12 cellular contexts compared by ENCODE assay signal in the genomic region with DNA sequence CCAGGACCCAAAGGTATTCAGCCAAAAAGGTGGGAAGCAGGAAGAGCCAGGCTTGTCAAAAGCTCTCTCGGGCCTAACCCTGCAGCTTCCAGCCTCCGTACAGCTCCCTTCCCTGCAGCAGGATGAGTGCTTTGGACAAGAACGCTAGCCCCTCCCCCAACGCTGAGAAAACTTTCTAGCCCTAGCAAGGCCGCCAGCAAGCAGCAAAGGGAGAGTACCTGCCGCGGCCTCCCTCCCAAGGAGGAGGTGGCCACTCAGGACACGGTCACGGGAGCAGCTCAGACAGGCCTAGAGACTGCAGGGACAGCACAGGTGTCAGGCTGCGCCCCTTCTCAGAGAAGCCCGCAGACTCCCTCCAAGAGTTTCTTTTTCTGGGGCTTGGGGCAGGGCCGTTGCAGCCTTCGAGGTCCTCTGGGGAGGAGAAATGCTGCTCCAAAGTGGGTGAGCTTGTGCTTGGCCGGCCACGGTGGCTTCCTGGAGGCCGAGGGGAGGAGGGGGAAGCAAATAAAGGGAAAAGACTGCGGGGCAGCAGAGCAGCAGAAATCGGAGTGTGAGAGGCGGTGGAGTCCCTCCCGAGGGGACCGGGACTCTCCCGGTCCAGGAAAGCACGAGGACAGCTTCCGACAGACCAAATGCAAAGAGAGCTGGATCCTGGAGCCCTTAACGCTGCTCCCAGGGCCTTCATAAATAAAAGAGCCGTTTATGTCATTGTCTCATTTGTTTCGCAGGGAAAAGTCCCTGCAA. TPM values are rescaled to one million over a fixed set of nuclear protein-coding genes. Genes with fewer than 3 reads are reported as not detected.
DNase-seq lines count a peak whose midpoint lies in the region; ATAC-seq, FAIRE-seq and TF ChIP-seq lines count a peak whose summit lies in the region.
"Had no signal": no experiment of that assay in that cellular context is flagged by ENCODE, and none has a peak within 500 bp of the region (broad histone marks: within the 10 kb centered on the region; RNA-seq: fewer than 3 reads in every experiment).

No MANE protein-coding gene starts in this region.

- no peaks in the 10 kb centered on the region for H3K9me3 ChIP-seq in HepG2 (ENCODE audit: low read length)
- no peaks in the 10 kb centered on the region for H3K9me3 ChIP-seq in right lobe of liver
- H3K9me3 ChIP-seq in fibroblast of lung (ENCODE audit: control insufficient read depth, insufficient read depth, low read depth, low read length) = no peaks in the 10 kb centered on the region
- no peaks in the 10 kb centered on the region for H3K9me3 ChIP-seq in neural progenitor cell (ENCODE audit: low read depth)

- CTCF ChIA-PET in HepG2 (lab: Yijun Ruan, JAX; ENCODE audit: low intra/inter-chr PET ratio, low total read pairs) = no interaction called here

- H3K27me3 ChIP-seq in HepG2 (ENCODE audit: control insufficient read depth in 1 of 2, insufficient read depth in 2 of 2, low read length in 2 of 2) (no peaks in the 10 kb centered on the region), right lobe of liver (no peaks in the 10 kb centered on the region), fibroblast of lung (ENCODE audit: control insufficient read depth, insufficient read depth, low read length) (no peaks in the 10 kb centered on the region), neural progenitor cell (peaks cover 11% of the 10 kb centered on the region)

- H3K36me3 ChIP-seq in HepG2 (replicated peaks in 1 of 2; ENCODE audit: control insufficient read depth in 1 of 2, insufficient read depth in 2 of 2, low read length in 2 of 2) (peaks cover 24 to 55% of the 10 kb centered on the region in 2 experiments), right lobe of liver (peaks cover 4 to 48% (median 23%) of the 10 kb centered on the region in 4 donors), fibroblast of lung (ENCODE audit: control insufficient read depth, insufficient read depth, low read length) (peaks cover 35% of the 10 kb centered on the region), neural progenitor cell (no peaks in the 10 kb centered on the region)

- H3K27ac ChIP-seq in HepG2 (ENCODE audit: extremely low read length, insufficient read depth, low read length) (no peak overlapping the region), right lobe of liver (no peak overlapping the region), fibroblast of lung (ENCODE audit: insufficient read depth, low read length) (no peak overlapping the region), neural progenitor cell (peak overlapping the region; percentile 51)

- H3K4me2 ChIP-seq in HepG2 (ENCODE audit: low read depth, low read length) (no peak overlapping the region), fibroblast of lung (ENCODE audit: extremely low read depth, insufficient read depth, low read length) (no peak overlapping the region), neural progenitor cell (peak overlapping the region; percentile 100)

- TF ChIP-seq POLR2A in HepG2 (IDR thresholded peaks at IDR 0.05; ENCODE audit: insufficient read depth in 1 of 2, low read depth in 2 of 2, low read length in 2 of 2) = no peak
- TF ChIP-seq POLR2A in right lobe of liver (IDR thresholded peaks at IDR 0.05) = no peak

- WGBS in HepG2 (ENCODE audit: low lambda C conversion rate) = 94% methylated on average over 24 of the region's 27 CpGs
- 73% methylated on average over 15 of the region's 27 CpGs for WGBS in right lobe of liver (ENCODE audit: insufficient coverage, low coverage, low lambda C conversion rate, missing lambda C conversion rate)

- H3K36me3 Mint-ChIP-seq in neural progenitor cell = peaks cover 14% of the 10 kb centered on the region

- no peak for ATAC-seq in HepG2
- no peak for ATAC-seq in right lobe of liver
- ATAC-seq in GM19397 (IDR thresholded peaks at IDR 0.05; ENCODE audit: unreplicated experiment) = no peak
- ATAC-seq: activated CD8-positive, alpha-beta memory T cell treated with anti-CD3 and anti-CD28 coated beads, Interleukin-2, amount 10 ng/mL, durations not matched to agents 7 days and 5 days; effector memory CD8-positive, alpha-beta T cell had no signal

- TF ChIP-seq RAD21 in HepG2 (CRISPR knock-in tag; IDR thresholded peaks at IDR 0.05) = no peak

- no peak overlapping the region for H3K4me3 ChIP-seq in HepG2 (replicated peaks in 1 of 3; ENCODE audit: insufficient read depth in 1 of 3, low read depth in 2 of 3, low read length in 3 of 3)
- no peak overlapping the region for H3K4me3 ChIP-seq in right lobe of liver
- H3K4me3 ChIP-seq in fibroblast of lung (replicated peaks in 1 of 4; ENCODE audit: control extremely low read depth in 1 of 4, insufficient read depth in 1 of 4, low read depth in 3 of 4, low read length in 4 of 4) = no peak overlapping the region
- peak overlapping the region; percentile 95 for H3K4me3 ChIP-seq in neural progenitor cell

- no peak for FAIRE-seq in HepG2 (lab: Jason Lieb, UNC)

- H3K27me3 Mint-ChIP-seq in neural progenitor cell (ENCODE audit: insufficient read depth, low read depth) = peaks cover 8% of the 10 kb centered on the region
- H3K27me3 Mint-ChIP-seq: activated CD8-positive, alpha-beta memory T cell treated with anti-CD3 and anti-CD28 coated beads, Interleukin-2, amount 10 ng/mL, durations not matched to agents 7 days and 5 days; effector memory CD8-positive, alpha-beta T cell had no signal

- intact Hi-C loops in HepG2 (cut with micrococcal nuclease; ENCODE audit: unreplicated experiment) (no loop called here), right lobe of liver (cut with DNase I) (loop anchor here in 1 of 2 donors (10.0 kb wide), 1 partner anchor 83 kb away; no protein-coding TSS in a partner anchor)

- peak overlapping the region; percentile 80 for H3K4me3 Mint-ChIP-seq in neural progenitor cell
- H3K4me3 Mint-ChIP-seq: activated CD8-positive, alpha-beta memory T cell treated with anti-CD3 and anti-CD28 coated beads, Interleukin-2, amount 10 ng/mL, durations not matched to agents 7 days and 5 days; effector memory CD8-positive, alpha-beta T cell had no signal

- peaks cover 50% of the 10 kb centered on the region for H3K4me1 Mint-ChIP-seq in neural progenitor cell

- no peak for DNase-seq in HepG2 (ENCODE audit: low spot score)
- DNase-seq in right lobe of liver = no peak
- peak; percentile 59 to 60 for DNase-seq in fibroblast of lung (ENCODE audit: low read depth in 2 of 2)
- peak; percentile 81 for DNase-seq in neural progenitor cell (ENCODE audit: low spot score)
- DNase-seq in T-helper 9 cell = no peak
- no peak for DNase-seq in dedifferentiated amniotic fluid mesenchymal stem cell (ENCODE audit: extremely low spot score)
- no peak for DNase-seq in effector CD4-positive, alpha-beta T cell
- DNase-seq: activated CD8-positive, alpha-beta memory T cell treated with anti-CD3 and anti-CD28 coated beads, Interleukin-2, amount 10 ng/mL, durations not matched to agents 7 days and 5 days; AML-193; effector memory CD8-positive, alpha-beta T cell; mammary epithelial cell had no signal

- POLR2A ChIA-PET in HepG2 (lab: Yijun Ruan, JAX) = no interaction called here

- TF ChIP-seq CTCF in HepG2 (CRISPR knock-in tag; IDR thresholded peaks at IDR 0.05) (no peak), right lobe of liver (IDR thresholded peaks at IDR 0.05) (no peak), fibroblast of lung (conservative IDR thresholded peaks at IDR 0.05 in 1 of 2, IDR thresholded peaks at IDR 0.05 in 1 of 2; ENCODE audit: low read depth in 1 of 2, low read length in 2 of 2) (no peak), neural progenitor cell (IDR thresholded peaks at IDR 0.05) (no peak)

- TF ChIP-seq EP300 in HepG2 (IDR thresholded peaks at IDR 0.05; ENCODE audit: low read depth in 2 of 2, low read length in 2 of 2) (no peak), HepG2 (CRISPR knock-in tag; IDR thresholded peaks at IDR 0.05; ENCODE audit: borderline replicate concordance) (no peak)

- H2AFZ ChIP-seq in HepG2 (ENCODE audit: low read length) = no peak overlapping the region
- no peak overlapping the region for H2AFZ ChIP-seq in fibroblast of lung (ENCODE audit: low read length)
- peak overlapping the region; percentile 98 for H2AFZ ChIP-seq in neural progenitor cell (replicated peaks)

- peaks cover 4% of the 10 kb centered on the region for H3K79me2 ChIP-seq in HepG2 (ENCODE audit: insufficient read depth, low read length)
- peaks cover 11% of the 10 kb centered on the region for H3K79me2 ChIP-seq in fibroblast of lung (ENCODE audit: control insufficient read depth, insufficient read depth, low read length)
- H3K79me2 ChIP-seq in neural progenitor cell (ENCODE audit: low read depth) = peaks cover 26% of the 10 kb centered on the region

- BruUV-seq in HepG2 (replicated peaks; lab: Mats Ljungman, UMichigan) = no TSS peak

- in situ Hi-C loops in HepG2 (cut with HindIII; ENCODE audit: extremely low pct_ligation_motif_present, low pct_unique_long_range_greater_than_20kb) = no loop called here

- H3K9me3 Mint-ChIP-seq in neural progenitor cell = no peaks in the 10 kb centered on the region
- H3K9me3 Mint-ChIP-seq: effector memory CD8-positive, alpha-beta T cell had no signal

- H3K27ac Mint-ChIP-seq in neural progenitor cell = peak overlapping the region; percentile 96
- H3K27ac Mint-ChIP-seq: activated CD8-positive, alpha-beta memory T cell treated with anti-CD3 and anti-CD28 coated beads, Interleukin-2, amount 10 ng/mL, durations not matched to agents 7 days and 5 days had no signal

- 0 out of 2 replicates have a peak, but pooled peaks cover 5% of the 10 kb centered on the region for H4K20me1 ChIP-seq in HepG2 (ENCODE audit: insufficient read depth, low read length)
- H4K20me1 ChIP-seq in fibroblast of lung (ENCODE audit: control insufficient read depth, extremely low read depth, insufficient read depth, low read length) = no peaks in the 10 kb centered on the region
- H4K20me1 ChIP-seq in neural progenitor cell (ENCODE audit: low read depth) = peaks cover 32% of the 10 kb centered on the region

- peaks cover 30% of the 10 kb centered on the region for H3F3A ChIP-seq in neural progenitor cell (ENCODE audit: low read depth)

- no peak overlapping the region for H3K9ac ChIP-seq in HepG2 (ENCODE audit: insufficient read depth, low read depth, low read length)
- no peak overlapping the region for H3K9ac ChIP-seq in fibroblast of lung (ENCODE audit: insufficient read depth, low read length)
- peak overlapping the region; percentile 81 for H3K9ac ChIP-seq in neural progenitor cell

- H3K4me1 ChIP-seq in HepG2 (ENCODE audit: insufficient read depth, low read length) (peaks cover 7% of the 10 kb centered on the region), right lobe of liver (peaks cover 0 to 41% (median 6%) of the 10 kb centered on the region in 4 donors), fibroblast of lung (ENCODE audit: control insufficient read depth, extremely low read depth, insufficient read depth, low read length) (peaks cover 5% of the 10 kb centered on the region), neural progenitor cell (peaks cover 44% of the 10 kb centered on the region)

RNA-seq across cellular contexts. Expression of a gene that starts 4.0 kb away (rescaled TPM):
- total RNA-seq in HepG2 (2016; rRNA removed; fragmentation: Illumina TruSeq; extraction: Trizol) = 8.3 and 10.7 TPM in 2 replicates
- 1.8 and 1.9 TPM in 2 replicates for total RNA-seq in HepG2 (2016; cell fraction: cytosol; rRNA removed; fragmentation: Illumina TruSeq; extraction: Trizol; ENCODE audit: low read depth)
- 8.5 and 12.1 TPM in 2 replicates for total RNA-seq in HepG2 (2016; cell fraction: insoluble cytoplasmic fraction; rRNA removed; fragmentation: Illumina TruSeq; extraction: Trizol)
- total RNA-seq in HepG2 (2016; cell fraction: membrane; rRNA removed; fragmentation: Illumina TruSeq; extraction: Trizol) = 7.8 and 8.3 TPM in 2 replicates
- 8.6 and 9.7 TPM in 2 replicates for total RNA-seq in HepG2 (2016; cell fraction: nucleus; rRNA removed; fragmentation: Illumina TruSeq; extraction: Trizol)
- polyA plus RNA-seq in HepG2 (2011; rRNA removed) = 6.6 and 7.0 TPM in 2 replicates
- 5.3 and 6.7 TPM in 2 replicates for polyA plus RNA-seq in HepG2 (2011; cell fraction: cytosol; rRNA removed)
- 6.4 and 7.7 TPM in 2 replicates for polyA plus RNA-seq in HepG2 (2011; cell fraction: nucleus; rRNA removed)
- 14.1 and 14.8 TPM in 2 replicates for polyA plus RNA-seq in HepG2 (2012)
- polyA plus RNA-seq in HepG2 (2016; cell fraction: cytosol; fragmentation: Illumina TruSeq; extraction: Trizol; ENCODE audit: low read depth) = 2.5 and 2.9 TPM in 2 replicates
- polyA plus RNA-seq in HepG2 (2016; cell fraction: insoluble cytoplasmic fraction; fragmentation: Illumina TruSeq; extraction: Trizol; ENCODE audit: low read depth) = 18.3 and 20.9 TPM in 2 replicates
- 7.0 and 8.6 TPM in 2 replicates for polyA plus RNA-seq in HepG2 (2016; cell fraction: membrane; fragmentation: Illumina TruSeq; extraction: Trizol; ENCODE audit: low read depth)
- 17.9 and 18.6 TPM in 2 replicates for polyA plus RNA-seq in HepG2 (2016; cell fraction: nucleus; fragmentation: Illumina TruSeq; extraction: Trizol; ENCODE audit: insufficient read depth, low read depth)
- 5.1 and 5.4 TPM in 2 replicates for polyA minus RNA-seq in HepG2 (2011; rRNA and poly(A)+ RNA removed; ENCODE audit: low replicate concordance)
- polyA minus RNA-seq in HepG2 (2011; cell fraction: cytosol; rRNA and poly(A)+ RNA removed) = 5.6 and 6.3 TPM in 2 replicates
- polyA minus RNA-seq in HepG2 (2011; cell fraction: nucleus; rRNA and poly(A)+ RNA removed) = 4.8 and 7.0 TPM in 2 replicates
- 1 to 10 TPM; 1.7 to 7.6 (median 3.7) TPM for total RNA-seq in right lobe of liver
- total RNA-seq in fibroblast of lung = 11.6 and 19.5 TPM in 2 replicates
- polyA plus RNA-seq in fibroblast of lung = 44.5 and 46.8 TPM in 2 replicates
- 57.0 and 66.6 TPM in 2 replicates for polyA plus RNA-seq in fibroblast of lung (2012)
- polyA minus RNA-seq in fibroblast of lung (ENCODE audit: low replicate concordance) = 11.5 and 12.8 TPM in 2 replicates
- 25.9 and 37.3 TPM in 2 replicates for total RNA-seq in neural progenitor cell (ENCODE audit: low replicate concordance)

Comparison
In these comparisons a context has a peak if more than half of its experiments do, and no peak if none do; other contexts are left out.
1. DNase-seq: peak in fibroblast of lung (2 of 2) and neural progenitor cell (single experiment); none in HepG2 (single experiment), right lobe of liver (0 of 3), T-helper 9 cell (single experiment), dedifferentiated amniotic fluid mesenchymal stem cell (single experiment) and effector CD4-positive, alpha-beta T cell (single experiment).